8 cellular contexts compared by ENCODE assay signal in the genomic region with DNA sequence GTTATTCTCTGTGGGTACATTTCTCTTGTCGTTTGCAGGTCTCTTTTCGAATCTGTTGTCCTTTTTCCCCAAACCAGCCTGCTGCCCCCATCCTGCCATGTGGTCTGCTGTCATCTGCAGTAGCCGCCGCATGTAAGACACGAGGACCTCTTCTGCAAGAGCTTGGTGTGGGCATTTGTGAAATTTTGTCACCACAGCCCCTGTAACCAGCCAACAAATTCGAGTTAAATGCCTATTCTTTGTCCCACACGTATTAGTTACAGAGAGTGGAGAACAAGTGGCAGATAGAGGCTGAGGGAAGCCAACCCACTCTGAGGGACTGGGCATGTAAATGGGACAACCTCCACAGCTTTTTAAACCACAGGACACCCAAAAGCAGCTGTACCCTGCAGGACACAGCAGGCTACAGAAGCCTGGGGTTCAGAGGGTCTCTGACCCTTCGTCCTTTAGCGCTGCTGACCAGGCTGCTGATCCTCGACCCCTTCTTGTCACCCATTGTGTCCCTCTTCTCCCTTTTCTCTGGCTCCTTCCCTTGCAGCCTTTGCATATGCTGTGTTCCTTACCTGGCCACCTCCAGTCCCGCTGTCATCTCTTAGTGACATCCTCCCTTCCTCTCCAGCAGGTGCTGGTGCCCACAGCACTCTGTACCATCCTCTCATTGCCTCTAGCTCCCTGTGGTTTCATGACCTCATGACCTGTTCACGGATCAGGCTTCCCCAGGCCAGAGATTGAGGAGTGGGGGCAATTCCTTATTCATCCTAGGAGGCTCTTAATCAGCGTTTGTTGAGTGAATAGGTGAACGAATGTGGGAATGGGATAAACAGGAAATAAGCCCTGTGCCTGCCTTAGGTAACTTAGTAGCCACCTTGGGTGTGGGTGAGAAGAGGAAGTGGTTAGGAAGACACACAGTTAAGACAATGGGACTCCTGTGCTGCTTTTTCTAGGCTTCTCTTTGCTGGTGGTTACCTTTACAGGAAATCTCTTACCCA. TPM values are rescaled to one million over a fixed set of nuclear protein-coding genes. Genes with fewer than 3 reads are reported as not detected.
DNase-seq lines count a peak whose midpoint lies in the region; ATAC-seq, FAIRE-seq and TF ChIP-seq lines count a peak whose summit lies in the region.

No MANE protein-coding gene starts in this region.

- H3K9me3 ChIP-seq in mucosa of stomach (ENCODE audit: control insufficient read depth, low read length), result no peaks in the 10 kb centered on the region

- DNase-seq in GM19239 (ENCODE audit: insufficient read length, low spot score) (peak; percentile 14), HPDE6-E6E7 (ENCODE audit: extremely low spot score) (no peak), 8988T (no peak), erythroblast (lab: John Stamatoyannopoulos, UW) (no peak)
- peak; percentile 77 for DNase-seq in activated CD4-positive, alpha-beta T cell treated with anti-CD3 and anti-CD28 coated beads, Interleukin-2, amount 10 ng/mL, durations not matched to agents 7 days and 5 days

- peak; percentile 11 for FAIRE-seq in GM19239 (lab: Jason Lieb, UNC)

- H3K4me3 ChIP-seq in mucosa of stomach (ENCODE audit: low read length), result peak overlapping the region; percentile 10

- no peaks in the 10 kb centered on the region for H3K36me3 ChIP-seq in mucosa of stomach (ENCODE audit: control insufficient read depth, insufficient read depth, low read length)

- H3K9me3 Mint-ChIP-seq in IgD-negative memory B cell, result no peaks in the 10 kb centered on the region
- H3K9me3 Mint-ChIP-seq in activated CD4-positive, alpha-beta T cell treated with anti-CD3 and anti-CD28 coated beads, Interleukin-2, amount 10 ng/mL, durations not matched to agents 7 days and 5 days, result no peaks in the 10 kb centered on the region

- H3K27me3 Mint-ChIP-seq in IgD-negative memory B cell, result peaks cover 2% of the 10 kb centered on the region
- peaks cover 3% of the 10 kb centered on the region for H3K27me3 Mint-ChIP-seq in activated CD4-positive, alpha-beta T cell treated with anti-CD3 and anti-CD28 coated beads, Interleukin-2, amount 10 ng/mL, durations not matched to agents 7 days and 5 days

- H3K4me3 Mint-ChIP-seq in IgD-negative memory B cell, result peak overlapping the region; percentile 1 to 91 (median 66)
- H3K4me3 Mint-ChIP-seq in activated CD4-positive, alpha-beta T cell treated with anti-CD3 and anti-CD28 coated beads, Interleukin-2, amount 10 ng/mL, durations not matched to agents 7 days and 5 days, result peak overlapping the region; percentile 76

- H3K27ac Mint-ChIP-seq in IgD-negative memory B cell, result peak overlapping the region in 1 of 3 donors; percentile 60
- H3K27ac Mint-ChIP-seq in activated CD4-positive, alpha-beta T cell treated with anti-CD3 and anti-CD28 coated beads, Interleukin-2, amount 10 ng/mL, durations not matched to agents 7 days and 5 days, result peak overlapping the region; percentile 92

- no peaks in the 10 kb centered on the region for H3K36me3 Mint-ChIP-seq in IgD-negative memory B cell
- H3K36me3 Mint-ChIP-seq in activated CD4-positive, alpha-beta T cell treated with anti-CD3 and anti-CD28 coated beads, Interleukin-2, amount 10 ng/mL, durations not matched to agents 7 days and 5 days (ENCODE audit: low read depth), result peaks cover 28% of the 10 kb centered on the region

- TF ChIP-seq POLR2A in erythroblast (IDR thresholded peaks at IDR 0.05; ENCODE audit: low read length), result no peak

- POLR2A ChIA-PET in activated CD4-positive, alpha-beta T cell treated with anti-CD3 and anti-CD28 coated beads, Interleukin-2, amount 10 ng/mL, durations not matched to agents 7 days and 5 days (lab: Charles Lee), result no interaction called here

- peaks cover 54% of the 10 kb centered on the region for H3K4me1 ChIP-seq in mucosa of stomach (ENCODE audit: control insufficient read depth, insufficient read depth, low read length)

- H3K27me3 ChIP-seq in mucosa of stomach (ENCODE audit: control insufficient read depth, insufficient read depth, low read length), result no peaks in the 10 kb centered on the region

- H3K4me1 Mint-ChIP-seq in IgD-negative memory B cell, result peaks cover 27 to 43% (median 28%) of the 10 kb centered on the region in 3 donors
- peaks cover 93% of the 10 kb centered on the region for H3K4me1 Mint-ChIP-seq in activated CD4-positive, alpha-beta T cell treated with anti-CD3 and anti-CD28 coated beads, Interleukin-2, amount 10 ng/mL, durations not matched to agents 7 days and 5 days

- no peak for ATAC-seq in GM21390 (IDR thresholded peaks at IDR 0.05; ENCODE audit: unreplicated experiment)

- CTCF ChIA-PET in activated CD4-positive, alpha-beta T cell treated with anti-CD3 and anti-CD28 coated beads, Interleukin-2, amount 10 ng/mL, durations not matched to agents 7 days and 5 days (lab: Charles Lee), result interaction anchor here (0.6 to 5.2 kb wide), 37 partner anchors 9 to 1534 kb away, joined by 3 to 60 read pairs (median 4); partner anchors contain the start of genes GORASP2 and ITGA6

- peak overlapping the region; percentile 27 for H3K9ac ChIP-seq in mucosa of stomach (ENCODE audit: low read length)

RNA-seq across cellular contexts. Expression of gene ITGA6, which starts 35.3 kb away (rescaled TPM):
- polyA plus RNA-seq in IgD-negative memory B cell, result 2.0 TPM
- 10 to 100 TPM; 46.7 to 47.2 TPM for total RNA-seq in activated CD4-positive, alpha-beta T cell treated with anti-CD3 and anti-CD28 coated beads, Interleukin-2, amount 10 ng/mL, durations not matched to agents 7 days and 5 days

Comparison
In these comparisons a context has a peak if more than half of its experiments do, and no peak if none do; other contexts are left out.
1. DNase-seq: peak in GM19239 (single experiment) and activated CD4-positive, alpha-beta T cell treated with anti-CD3 and anti-CD28 coated beads, Interleukin-2, amount 10 ng/mL, durations not matched to agents 7 days and 5 days (single experiment); none in HPDE6-E6E7 (single experiment), 8988T (single experiment) and erythroblast (0 of 2).